In the genomic region with DNA sequence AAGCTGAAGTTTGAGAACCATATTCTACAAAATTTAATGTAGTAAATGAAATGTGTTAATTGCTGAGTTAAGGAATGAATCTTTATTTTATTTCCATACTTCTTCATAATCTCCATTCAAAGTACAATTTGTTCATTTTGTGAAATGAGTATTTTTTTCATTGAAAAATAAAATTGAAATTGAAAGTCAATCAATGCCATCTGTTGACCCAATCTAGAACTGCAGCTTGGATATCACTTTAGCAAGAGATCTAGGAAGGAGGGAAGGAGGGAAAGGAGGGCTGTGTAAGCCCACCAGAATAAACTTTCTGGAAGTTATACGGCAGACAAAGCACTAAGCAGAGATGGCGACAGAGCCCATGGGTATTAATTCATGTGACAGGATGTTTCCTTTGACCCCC, we compare ENCODE assay signal across 9 cellular contexts.
DNase-seq lines count a peak whose midpoint lies in the region; ATAC-seq and TF ChIP-seq lines count a peak whose summit lies in the region.
"Had no signal": no experiment of that assay in that cellular context is flagged by ENCODE, and none has a peak within 500 bp of the region (broad histone marks: within the 10 kb centered on the region; RNA-seq: fewer than 3 reads in every experiment).

No MANE protein-coding gene starts in this region.

- no peaks in the 10 kb centered on the region for H3K27me3 ChIP-seq in kidney epithelial cell (ENCODE audit: control insufficient read depth, insufficient read depth, low read length)

- H3K36me3 ChIP-seq in kidney epithelial cell (ENCODE audit: control insufficient read depth, insufficient read depth, low read length): no peaks in the 10 kb centered on the region

- TF ChIP-seq CTCF in AG09309 (IDR thresholded peaks at IDR 0.05; ENCODE audit: control insufficient read depth, insufficient read depth, low read depth, low read length, missing control alignments): peak; percentile 51
- TF ChIP-seq CTCF in GM12873 (IDR thresholded peaks at IDR 0.05; ENCODE audit: insufficient read depth, low read depth, low read length, missing control alignments): peak; percentile 47
- TF ChIP-seq CTCF in kidney epithelial cell (IDR thresholded peaks at IDR 0.05; ENCODE audit: insufficient read depth, low read length, poor library complexity, severe bottlenecking): peak; percentile 49

- DNase-seq in AG09309 (ENCODE audit: low read depth) (no peak), amniotic epithelial cell (ENCODE audit: low read depth) (peak; percentile 1), kidney epithelial cell (ENCODE audit: low read depth) (no peak), middle frontal gyrus (ENCODE audit: extremely low spot score, low spot score) (no peak)
- DNase-seq: activated B cell treated with CpG ODN at 0.5 μM for 24 hours had no signal

- H3K4me3 ChIP-seq in AG09309 (ENCODE audit: control insufficient read depth, low read depth, low read length) (no peak overlapping the region), kidney epithelial cell (ENCODE audit: low read depth, low read length) (no peak overlapping the region)

- ATAC-seq in HG02981 (IDR thresholded peaks at IDR 0.05; ENCODE audit: unreplicated experiment) (no peak), HG03460 (IDR thresholded peaks at IDR 0.05; ENCODE audit: unreplicated experiment) (no peak), HG02571 (IDR thresholded peaks at IDR 0.05; ENCODE audit: unreplicated experiment) (no peak)
